ENCODE assay signal across 8 cellular contexts in genomic region chr3:187319699-187320302, GRCh38. TPM values are rescaled to one million over a fixed set of nuclear protein-coding genes. Genes with fewer than 3 reads are reported as not detected.
DNase-seq lines count a peak whose midpoint lies in the region; ATAC-seq, FAIRE-seq and TF ChIP-seq lines count a peak whose summit lies in the region.

No MANE protein-coding gene starts in this region.

- H3K36me3 ChIP-seq in colonic mucosa (no peaks in the 10 kb centered on the region), right lobe of liver (no peaks in the 10 kb centered on the region)

- CTCF ChIA-PET in A549 (lab: Yijun Ruan, JAX) = interaction anchor here (0.6 to 18.4 kb wide), 47 partner anchors 9 to 678 kb away, joined by 3 to 564 read pairs (median 5); partner anchors contain the start of genes MASP1 and SST

- WGBS in A549 (ENCODE audit: missing lambda C conversion rate) = 21% methylated on average over 7 of the region's 7 CpGs
- WGBS in right lobe of liver (ENCODE audit: insufficient coverage, low coverage, low lambda C conversion rate, missing lambda C conversion rate) = 20% methylated on average over 7 of the region's 7 CpGs

- TF ChIP-seq POLR2A in A549 (IDR thresholded peaks at IDR 0.05; ENCODE audit: low read length) (no peak), right lobe of liver (IDR thresholded peaks at IDR 0.05) (no peak)

- no peak overlapping the region for H3K27ac ChIP-seq in A549
- no peak overlapping the region for H3K27ac ChIP-seq in colonic mucosa
- no peak overlapping the region for H3K27ac ChIP-seq in right lobe of liver

- peak; percentile 33 to 58 for DNase-seq in A549 (ENCODE audit: low read depth in 1 of 2, low spot score in 1 of 2)
- DNase-seq in GM12865 (ENCODE audit: low read depth) = peak; percentile 75
- DNase-seq in NCI-H1694 (lab: John Stamatoyannopoulos, UW) = peak; percentile 4
- peak; percentile 71 for DNase-seq in colonic mucosa
- DNase-seq in right lobe of liver = peak in 2 of 3 donors; percentile 57 to 73
- DNase-seq in stimulated activated CD8-positive, alpha-beta memory T cell treated with anti-CD3 and anti-CD28 coated beads, Interleukin-12 subunit alpha, Interleukin-12 subunit beta, amount 100 ng/mL, for 1 hour (ENCODE audit: low read depth) = peak; percentile 13

- FAIRE-seq in A549 (lab: Jason Lieb, UNC) = no peak

- H3K4me3 ChIP-seq in A549 = no peak overlapping the region
- no peak overlapping the region for H3K4me3 ChIP-seq in GM12865 (ENCODE audit: low read depth, low read length)
- H3K4me3 ChIP-seq in colonic mucosa = no peak overlapping the region
- H3K4me3 ChIP-seq in right lobe of liver = no peak overlapping the region

- no peak overlapping the region for H3K9ac ChIP-seq in colonic mucosa (ENCODE audit: low read depth in 2 of 2, low read length in 2 of 2)

- TF ChIP-seq CTCF in A549 (IDR thresholded peaks at IDR 0.05) (peak; percentile 51; the same call in 2 of the 3 replicates), GM12865 (IDR thresholded peaks at IDR 0.05; ENCODE audit: insufficient read depth, low read depth, low read length, missing control alignments) (peak; percentile 97), colonic mucosa (IDR thresholded peaks at IDR 0.05) (peak; percentile 86), right lobe of liver (IDR thresholded peaks at IDR 0.05) (peak; percentile 75 to 94 (median 76))

- TF ChIP-seq RAD21 in A549 (conservative IDR thresholded peaks at IDR 0.05 in 1 of 2, IDR thresholded peaks at IDR 0.05 in 1 of 2) = peak; percentile 69 to 79

- no peak for TF ChIP-seq EP300 in A549 (IDR thresholded peaks at IDR 0.05)

- H3K4me1 ChIP-seq in A549 (peaks cover 6% of the 10 kb centered on the region; the same call in 1 of the 3 replicates), colonic mucosa (no peaks in the 10 kb centered on the region), right lobe of liver (peaks cover 0 to 4% (median 2%) of the 10 kb centered on the region in 4 donors)

- ATAC-seq in A549 = peak; percentile 87 to 96
- peak; percentile 82 for ATAC-seq in HG02623 (IDR thresholded peaks at IDR 0.05; ENCODE audit: unreplicated experiment)
- peak; percentile 35 to 53 for ATAC-seq in activated CD4-positive, CD25-positive, alpha-beta regulatory T cell treated with anti-CD3 and anti-CD28 coated beads, Interleukin-2, amount 50 U/mL, for 24 hours
- peak; percentile 85 to 94 (median 92) for ATAC-seq in right lobe of liver

- peak overlapping the region; percentile 97 for H3K4me2 ChIP-seq in A549

- POLR2A ChIA-PET in A549 (lab: Yijun Ruan, JAX) = no interaction called here

- H3K27me3 ChIP-seq in colonic mucosa (no peaks in the 10 kb centered on the region), right lobe of liver (no peaks in the 10 kb centered on the region)

- H3K9me3 ChIP-seq in A549 (no peaks in the 10 kb centered on the region), colonic mucosa (no peaks in the 10 kb centered on the region), right lobe of liver (no peaks in the 10 kb centered on the region)

- intact Hi-C loops in colonic mucosa (cut with DNase I) = loop anchor here (5.0 to 10.0 kb wide), 3 partner anchors 98 to 395 kb away; no protein-coding TSS in a partner anchor
- intact Hi-C loops in right lobe of liver (cut with DNase I) = loop anchor here (10.0 kb wide), 3 partner anchors 105 to 365 kb away; no protein-coding TSS in a partner anchor

TF ChIP-seq in A549, 52 proteins besides CTCF, POLR2A, EP300 and RAD21:
- peak; percentile 72 for TF ChIP-seq SMC3 (IDR thresholded peaks at IDR 0.05)
- TF ChIP-seq, protein P1, sequence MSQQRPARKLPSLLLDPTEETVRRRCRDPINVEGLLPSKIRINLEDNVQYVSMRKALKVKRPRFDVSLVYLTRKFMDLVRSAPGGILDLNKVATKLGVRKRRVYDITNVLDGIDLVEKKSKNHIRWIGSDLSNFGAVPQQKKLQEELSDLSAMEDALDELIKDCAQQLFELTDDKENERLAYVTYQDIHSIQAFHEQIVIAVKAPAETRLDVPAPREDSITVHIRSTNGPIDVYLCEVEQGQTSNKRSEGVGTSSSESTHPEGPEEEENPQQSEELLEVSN (IDR thresholded peaks at IDR 0.05; ENCODE audit: borderline replicate concordance, low read depth) = no peak

RNA-seq across cellular contexts. Expression of gene MASP1, which starts 28.3 kb away (rescaled TPM):
- polyA plus RNA-seq in A549 (2011; rRNA removed) = 0.11 and 0.18 TPM in 2 replicates
- polyA plus RNA-seq in A549 (2012; cell fraction: cytosol; rRNA removed) = not detected in 2 replicates
- 0.02 TPM in 1 of 2 replicates, not detected in the other for polyA plus RNA-seq in A549 (2012; cell fraction: nucleus; rRNA removed)
- not detected in 3 replicates for polyA plus RNA-seq in A549 (2017; fragmentation: RNase III; extraction: RNeasy Plus Mini Kit Qiagen cat#74134 plus additional on column Dnase treatment)
- polyA minus RNA-seq in A549 (2011; rRNA and poly(A)+ RNA removed) = 0.08 and 0.34 TPM in 2 replicates
- 10 to 100 TPM in 1 of 2 donors, under 1 TPM in 1; 0.52 to 11.1 TPM for total RNA-seq in colonic mucosa
- total RNA-seq in right lobe of liver = 100 to 1,000 TPM in 5 of 6 experiments, 10 to 100 TPM in 1; 84.6 to 146 (median 114) TPM

RNA-seq across cellular contexts. Expression of gene RTP4, which starts 48.4 kb away (rescaled TPM):
- not detected in 2 replicates for polyA plus RNA-seq in A549 (2011; rRNA removed)
- polyA plus RNA-seq in A549 (2012; cell fraction: cytosol; rRNA removed) = not detected in 2 replicates
- polyA plus RNA-seq in A549 (2012; cell fraction: nucleus; rRNA removed) = not detected in 2 replicates
- not detected in 3 replicates for polyA plus RNA-seq in A549 (2017; fragmentation: RNase III; extraction: RNeasy Plus Mini Kit Qiagen cat#74134 plus additional on column Dnase treatment)
- polyA minus RNA-seq in A549 (2011; rRNA and poly(A)+ RNA removed) = not detected in 2 replicates
- 1 to 10 TPM; 4.3 to 5.3 TPM for total RNA-seq in colonic mucosa
- 1 to 10 TPM in 5 of 6 experiments, under 1 TPM in 1; 0.92 to 3.2 (median 2.0) TPM for total RNA-seq in right lobe of liver

Comparison
In these comparisons a context has a peak if more than half of its experiments do, and no peak if none do; other contexts are left out.
1. DNase-seq: peak in every context shown above with its lines; median percentile 75 in GM12865; 71 in colonic mucosa; 65 in right lobe of liver; 46 in A549; 13 in stimulated activated CD8-positive, alpha-beta memory T cell treated with anti-CD3 and anti-CD28 coated beads, Interleukin-12 subunit alpha, Interleukin-12 subunit beta, amount 100 ng/mL, for 1 hour; 4 in NCI-H1694.
2. RNA of gene MASP1, which starts 28.3 kb away (total RNA-seq): 84.6 to 146 TPM in right lobe of liver; 0.52 to 11.1 TPM in colonic mucosa; every median in the first group is over 4 times any median in the second.
3. Peak in every context shown above with its lines, with median percentiles within 50 percentile points of each other: ATAC-seq and CTCF ChIP-seq.